Comparison of ENCODE assay signal across 19 cellular contexts in the genomic region with DNA sequence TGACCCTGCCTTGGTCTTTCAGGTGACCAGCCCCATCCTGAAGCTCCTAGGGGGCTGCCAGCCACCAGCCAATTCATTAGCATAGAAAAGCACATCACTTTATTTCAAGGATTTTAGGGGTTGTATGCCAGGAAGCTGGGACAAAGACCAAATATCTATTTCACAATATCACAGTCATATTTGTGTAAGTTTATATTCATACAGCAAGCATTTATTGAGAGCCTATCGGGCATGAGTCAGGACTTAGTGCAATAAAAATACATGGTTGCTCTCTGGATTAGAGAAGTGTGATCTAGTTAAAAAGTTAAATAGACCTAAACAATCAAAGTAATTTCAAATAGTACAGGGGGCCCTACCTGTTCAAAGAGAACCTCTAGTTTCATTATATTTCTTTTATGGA.
DNase-seq lines count a peak whose midpoint lies in the region; ATAC-seq and TF ChIP-seq lines count a peak whose summit lies in the region.
"Had no signal": no experiment of that assay in that cellular context is flagged by ENCODE, and none has a peak within 500 bp of the region (broad histone marks: within the 10 kb centered on the region; RNA-seq: fewer than 3 reads in every experiment).

No MANE protein-coding gene starts in this region.

- no peaks in the 10 kb centered on the region for H3K4me1 ChIP-seq in breast epithelium
- H3K4me1 ChIP-seq in mammary epithelial cell (ENCODE audit: insufficient read depth, low read length), result no peaks in the 10 kb centered on the region

- H3K79me2 ChIP-seq in mammary epithelial cell (ENCODE audit: insufficient read depth, low read length), result no peaks in the 10 kb centered on the region

- H3K4me3 ChIP-seq in breast epithelium (no peak overlapping the region), mammary epithelial cell (replicated peaks in 1 of 3; ENCODE audit: insufficient read depth in 1 of 3, low read depth in 2 of 3, low read length in 3 of 3) (no peak overlapping the region), fibroblast of the aortic adventitia (ENCODE audit: low read depth, low read length) (no peak overlapping the region)
- H3K4me3 ChIP-seq: GM12878, K562, PC-9 had no signal

- H3K36me3 ChIP-seq in breast epithelium (peaks cover 7% of the 10 kb centered on the region), mammary epithelial cell (ENCODE audit: insufficient read depth, low read length) (peaks cover 3% of the 10 kb centered on the region)

- no peaks in the 10 kb centered on the region for H3K27me3 ChIP-seq in breast epithelium
- no peaks in the 10 kb centered on the region for H3K27me3 ChIP-seq in mammary epithelial cell (ENCODE audit: insufficient read depth, low read length)

- no peaks in the 10 kb centered on the region for H4K20me1 ChIP-seq in mammary epithelial cell (ENCODE audit: insufficient read depth, low read length)

- H2AFZ ChIP-seq in mammary epithelial cell (ENCODE audit: low read depth, low read length), result no peak overlapping the region
- H2AFZ ChIP-seq: PC-9 had no signal

- dilution Hi-C loops in mammary epithelial cell (cut with HindIII; ENCODE audit: low sequenced_read_pairs), result no loop called here

- peaks cover 6% of the 10 kb centered on the region for H3K36me3 Mint-ChIP-seq in MCF 10A (ENCODE audit: insufficient read depth, unreplicated experiment)

- no peaks in the 10 kb centered on the region for H3K9me3 Mint-ChIP-seq in MCF 10A (ENCODE audit: unreplicated experiment)

- no peak for ATAC-seq in GM21825 (IDR thresholded peaks at IDR 0.05; ENCODE audit: unreplicated experiment)
- ATAC-seq: GM12878, K562 had no signal

- POLR2A ChIA-PET in MCF 10A (lab: Yijun Ruan, JAX), result interaction anchor here (0.6 kb wide), 2 partner anchors 8 to 30 kb away, joined by 3 read pairs; no protein-coding TSS in a partner anchor

- H3K27me3 Mint-ChIP-seq in MCF 10A (ENCODE audit: insufficient read depth, unreplicated experiment), result no peaks in the 10 kb centered on the region

- H3K27ac Mint-ChIP-seq in MCF 10A (ENCODE audit: low read depth, unreplicated experiment), result no peak overlapping the region

- WGBS in mammary epithelial cell (ENCODE audit: low coverage, missing lambda C conversion rate), result 94% methylated on average over 1 of the region's 1 CpG

- H3K9ac ChIP-seq in mammary epithelial cell (ENCODE audit: insufficient read depth, low read length), result no peak overlapping the region

- no peaks in the 10 kb centered on the region for H3K4me1 Mint-ChIP-seq in MCF 10A (ENCODE audit: insufficient read depth, unreplicated experiment)

- BruUV-seq in MCF 10A (replicated peaks; lab: Mats Ljungman, UMichigan) (no TSS peak), mammary epithelial cell (replicated peaks; lab: Mats Ljungman, UMichigan) (no TSS peak)

- H3K4me3 Mint-ChIP-seq in MCF 10A (ENCODE audit: unreplicated experiment), result no peak overlapping the region

- no peak for TF ChIP-seq POLR2A in breast epithelium (IDR thresholded peaks at IDR 0.05)

- DNase-seq in MCF 10A (ENCODE audit: unreplicated experiment), result peak; percentile 46
- no peak for DNase-seq in breast epithelium (ENCODE audit: low spot score in 2 of 2)
- peak; percentile 2 for DNase-seq in mammary epithelial cell
- peak; percentile 47 for DNase-seq in fibroblast of the aortic adventitia (ENCODE audit: low read depth)
- peak; percentile 49 for DNase-seq in stromal cell of bone marrow (ENCODE audit: low read depth)
- DNase-seq in NCI-H345 (lab: John Stamatoyannopoulos, UW), result no peak
- no peak for DNase-seq in NCI-H1048 (lab: John Stamatoyannopoulos, UW)
- DNase-seq: 8988T; C1 segment of cervical spinal cord; COR-L47; DMS153; NCI-H1092 treated with DMSO at 0.1 percent for 48 hours; NCI-H1694; NCI-H69; NK-92 treated with Interleukin-12 subunit alpha and Interleukin-12 subunit beta, amount 100 ng/mL, for 24 hours; PC-9 had no signal

- CTCF ChIA-PET in MCF 10A (lab: Yijun Ruan, JAX), result no interaction called here
- CTCF ChIA-PET in mammary epithelial cell (lab: Charles Lee; ENCODE audit: low non-redundant PET), result no interaction called here

- in situ Hi-C loops in mammary epithelial cell (cut with MboI; ENCODE audit: low sequenced_read_pairs in 2 of 2), result no loop called here

- no peak overlapping the region for H3K27ac ChIP-seq in breast epithelium
- no peak overlapping the region for H3K27ac ChIP-seq in mammary epithelial cell (ENCODE audit: insufficient read depth, low read depth, low read length)
- H3K27ac ChIP-seq: PC-9 had no signal

- H3K9me3 ChIP-seq in breast epithelium, result no peaks in the 10 kb centered on the region
- H3K9me3 ChIP-seq in mammary epithelial cell (replicated peaks; ENCODE audit: insufficient read depth, low read length), result no peaks in the 10 kb centered on the region

- TF ChIP-seq CTCF in MCF 10A (IDR thresholded peaks at IDR 0.05; ENCODE audit: unreplicated experiment) (no peak), breast epithelium (IDR thresholded peaks at IDR 0.05) (no peak), mammary epithelial cell (conservative IDR thresholded peaks at IDR 0.05 in 1 of 2, IDR thresholded peaks at IDR 0.05 in 1 of 2; ENCODE audit: extremely low read depth in 1 of 2, insufficient read depth in 1 of 2, low read depth in 1 of 2, low read length in 2 of 2) (no peak), fibroblast of the aortic adventitia (IDR thresholded peaks at IDR 0.05; ENCODE audit: insufficient read depth, low read length) (no peak)

- intact Hi-C loops in MCF 10A (cut with micrococcal nuclease), result no loop called here
- intact Hi-C loops in breast epithelium (cut with DNase I; ENCODE audit: low total_unique reads), result no loop called here
- intact Hi-C loops in mammary epithelial cell (cut with micrococcal nuclease), result no loop called here

- H3K4me2 ChIP-seq in mammary epithelial cell (ENCODE audit: insufficient read depth, low read depth, low read length), result no peak overlapping the region
- H3K4me2 ChIP-seq: PC-9 had no signal

Comparison
In these comparisons a context has a peak if more than half of its experiments do, and no peak if none do; other contexts are left out.
1. DNase-seq: peak in MCF 10A (single experiment), mammary epithelial cell (single experiment), fibroblast of the aortic adventitia (single experiment) and stromal cell of bone marrow (single experiment); none in breast epithelium (0 of 2), NCI-H345 (single experiment) and NCI-H1048 (single experiment).